Comparison of ENCODE assay signal across 22 cellular contexts in genomic region chr20:37523012-37523391, GRCh38. TPM values are rescaled to one million over a fixed set of nuclear protein-coding genes. Genes with fewer than 3 reads are reported as not detected.
A peak's percentile ranks its signal among the peaks of the same experiment; 100 is the strongest.
DNase-seq lines count a peak whose midpoint lies in the region; ATAC-seq and TF ChIP-seq lines count a peak whose summit lies in the region.
"Had no signal": no experiment of that assay in that cellular context is flagged by ENCODE, and none has a peak within 500 bp of the region (broad histone marks: within the 10 kb centered on the region; RNA-seq: fewer than 3 reads in every experiment).

No MANE protein-coding gene starts in this region.

- H3F3A ChIP-seq in neural cell (ENCODE audit: insufficient read depth, low read length, poor library complexity, severe bottlenecking), result no peaks in the 10 kb centered on the region

- CTCF ChIA-PET in MCF 10A (lab: Yijun Ruan, JAX), result interaction anchor here (1.6 kb wide), 1 partner anchor 327 kb away, joined by 5 read pairs; no protein-coding TSS in a partner anchor

- H3K4me1 Mint-ChIP-seq in MCF 10A (ENCODE audit: insufficient read depth, unreplicated experiment), result peaks cover 47% of the 10 kb centered on the region

- H3K9me2 ChIP-seq in neural cell (ENCODE audit: insufficient read depth, low read length), result no peaks in the 10 kb centered on the region

- H3K27ac ChIP-seq in breast epithelium (peak overlapping the region; percentile 25 to 66), dorsolateral prefrontal cortex (peak overlapping the region in 7 of 59 donors; percentile 12 to 59 (median 27)), neural cell (ENCODE audit: low read length) (peak overlapping the region; percentile 24), suprapubic skin (no peak overlapping the region), brain microvascular endothelial cell (no peak overlapping the region)
- H3K27ac ChIP-seq: ascending aorta, BLaER1, PC-9, thoracic aorta had no signal

- H3K27me3 ChIP-seq in breast epithelium (no peaks in the 10 kb centered on the region), dorsolateral prefrontal cortex (no peaks in the 10 kb centered on the region), neural cell (ENCODE audit: insufficient read depth, low read depth, low read length) (no peaks in the 10 kb centered on the region), suprapubic skin (no peaks in the 10 kb centered on the region), brain microvascular endothelial cell (replicated peaks) (no peaks in the 10 kb centered on the region)
- H3K27me3 ChIP-seq: ascending aorta had no signal

- in situ Hi-C loops in brain microvascular endothelial cell (cut with HindIII; ENCODE audit: low pct_ligation_motif_present, low sequenced_read_pairs), result no loop called here

- TF ChIP-seq CTCF in breast epithelium (IDR thresholded peaks at IDR 0.05), result no peak
- no peak for TF ChIP-seq CTCF in MCF 10A (IDR thresholded peaks at IDR 0.05; ENCODE audit: unreplicated experiment)
- TF ChIP-seq CTCF in dorsolateral prefrontal cortex (IDR thresholded peaks at IDR 0.05 in 54 of 56, conservative IDR thresholded peaks at IDR 0.05 in 2 of 56; ENCODE audit: low read depth in 1 of 56, partially characterized antibody in 56 of 56), result no peak
- TF ChIP-seq CTCF in neural cell (IDR thresholded peaks at IDR 0.05; ENCODE audit: poor library complexity, severe bottlenecking), result no peak
- TF ChIP-seq CTCF in suprapubic skin (IDR thresholded peaks at IDR 0.05), result no peak
- no peak for TF ChIP-seq CTCF in brain microvascular endothelial cell (IDR thresholded peaks at IDR 0.05; ENCODE audit: low read depth, low read length, missing control alignments)

- 50% methylated on average over 13 of the region's 13 CpGs for WGBS in suprapubic skin

- H2AFZ ChIP-seq in neural cell (ENCODE audit: low read depth, low read length), result no peak overlapping the region
- H2AFZ ChIP-seq: PC-9 had no signal

- no peaks in the 10 kb centered on the region for H3K9me3 Mint-ChIP-seq in MCF 10A (ENCODE audit: unreplicated experiment)

- no peaks in the 10 kb centered on the region for H3K9me3 ChIP-seq in breast epithelium
- H3K9me3 ChIP-seq in neural cell (ENCODE audit: low read length), result peaks cover 4% of the 10 kb centered on the region
- no peaks in the 10 kb centered on the region for H3K9me3 ChIP-seq in suprapubic skin
- H3K9me3 ChIP-seq: ascending aorta, thoracic aorta had no signal

- H3K4me3 ChIP-seq in breast epithelium, result peak overlapping the region in 2 of 3 donors; percentile 23 to 48
- H3K4me3 ChIP-seq in dorsolateral prefrontal cortex, result peak overlapping the region in 49 of 59 donors; percentile 12 to 100 (median 52)
- peak overlapping the region; percentile 85 for H3K4me3 ChIP-seq in neural cell (ENCODE audit: low read length)
- H3K4me3 ChIP-seq in suprapubic skin, result peak overlapping the region; percentile 8
- no peak overlapping the region for H3K4me3 ChIP-seq in brain microvascular endothelial cell (ENCODE audit: low read depth, low read length)
- H3K4me3 ChIP-seq: ascending aorta, BLaER1, GM12878, PC-9, thoracic aorta had no signal

- H3K4me1 ChIP-seq in breast epithelium, result peaks cover 9 to 12% of the 10 kb centered on the region in 2 donors
- H3K4me1 ChIP-seq in suprapubic skin, result peaks cover 76% of the 10 kb centered on the region

- no peak overlapping the region for H3K27ac Mint-ChIP-seq in MCF 10A (ENCODE audit: low read depth, unreplicated experiment)

- no peak for DNase-seq in breast epithelium (ENCODE audit: low spot score in 2 of 2)
- DNase-seq in MCF 10A (ENCODE audit: unreplicated experiment), result no peak
- no peak for DNase-seq in dorsolateral prefrontal cortex
- no peak for DNase-seq in suprapubic skin (ENCODE audit: low spot score in 2 of 2)
- DNase-seq in brain microvascular endothelial cell, result no peak
- DNase-seq in NCI-H146 (lab: John Stamatoyannopoulos, UW), result no peak
- DNase-seq: activated CD4-positive, alpha-beta T cell treated with anti-CD3 and anti-CD28 coated beads for 48 hours; activated naive CD4-positive, alpha-beta T cell; DMS 273 treated with DMSO at 0.1 percent for 48 hours; GDM1; Karpas-422; PC-9; stimulated activated CD8-positive, alpha-beta memory T cell treated with anti-CD3 and anti-CD28 coated beads, Interleukin-4, amount 100 ng/mL, for 48 hours had no signal

- no peak for ATAC-seq in HG03354 (IDR thresholded peaks at IDR 0.05; ENCODE audit: poor library complexity, severe bottlenecking, unreplicated experiment)
- ATAC-seq: GM12878 had no signal

- no peak overlapping the region for H3K4me3 Mint-ChIP-seq in MCF 10A (ENCODE audit: unreplicated experiment)

- H3K79me2 ChIP-seq in neural cell (replicated peaks; ENCODE audit: insufficient read depth, low read length), result peaks cover 83% of the 10 kb centered on the region

- no peaks in the 10 kb centered on the region for H3K27me3 Mint-ChIP-seq in MCF 10A (ENCODE audit: insufficient read depth, unreplicated experiment)

- peaks cover 6% of the 10 kb centered on the region for H4K20me1 ChIP-seq in neural cell (ENCODE audit: insufficient read depth)

- intact Hi-C loops in breast epithelium (cut with DNase I; ENCODE audit: low total_unique reads), result no loop called here
- intact Hi-C loops in MCF 10A (cut with micrococcal nuclease), result no loop called here
- intact Hi-C loops in dorsolateral prefrontal cortex (cut with DNase I), result loop anchor here in 1 of 2 donors (10.0 kb wide), 1 partner anchor 428 kb away; the partner anchor contains the start of gene RBL1

- TF ChIP-seq EP300 in neural cell (conservative IDR thresholded peaks at IDR 0.05; ENCODE audit: poor library complexity, severe bottlenecking), result no peak
- TF ChIP-seq EP300 in suprapubic skin (IDR thresholded peaks at IDR 0.05), result no peak

- no peak overlapping the region for H3K4me2 ChIP-seq in neural cell (ENCODE audit: low read length)
- H3K4me2 ChIP-seq: BLaER1, PC-9 had no signal

- peak overlapping the region; percentile 31 for H3K9ac ChIP-seq in neural cell (ENCODE audit: low read length)
- H3K9ac ChIP-seq: BLaER1 had no signal

- no peaks in the 10 kb centered on the region for H3K36me3 ChIP-seq in breast epithelium
- no peaks in the 10 kb centered on the region for H3K36me3 ChIP-seq in neural cell (ENCODE audit: insufficient read depth, low read length)
- H3K36me3 ChIP-seq in suprapubic skin, result peaks cover 4% of the 10 kb centered on the region
- peaks cover 10% of the 10 kb centered on the region for H3K36me3 ChIP-seq in brain microvascular endothelial cell (replicated peaks)

- no TSS peak for BruUV-seq in MCF 10A (replicated peaks; lab: Mats Ljungman, UMichigan)

- no peak for TF ChIP-seq POLR2A in breast epithelium (IDR thresholded peaks at IDR 0.05)
- no peak for TF ChIP-seq POLR2A in suprapubic skin (IDR thresholded peaks at IDR 0.05)

- H3K36me3 Mint-ChIP-seq in MCF 10A (ENCODE audit: insufficient read depth, unreplicated experiment), result peaks cover 61% of the 10 kb centered on the region

- TF ChIP-seq RAD21 in neural cell (conservative IDR thresholded peaks at IDR 0.05), result no peak

- POLR2A ChIA-PET in MCF 10A (lab: Yijun Ruan, JAX), result interaction anchor here (0.5 to 6.7 kb wide), 3 partner anchors 14 to 264 kb away, joined by 3 to 184 read pairs (median 7); partner anchors contain the start of gene MANBAL

TF ChIP-seq in neural cell, 6 proteins besides CTCF, POLR2A, EP300 and RAD21:
- no peak for TF ChIP-seq EZH2 (IDR thresholded peaks at IDR 0.05; ENCODE audit: borderline replicate concordance, insufficient read depth, low read length, poor library complexity, severe bottlenecking)
- no peak for TF ChIP-seq POLR2AphosphoS5 (IDR thresholded peaks at IDR 0.05)
- TF ChIP-seq SMC3 (conservative IDR thresholded peaks at IDR 0.05; ENCODE audit: poor library complexity), result no peak
- TF ChIP-seq MXI1 (conservative IDR thresholded peaks at IDR 0.05; ENCODE audit: poor library complexity, severe bottlenecking), result no peak
- no peak for TF ChIP-seq TAF1 (IDR thresholded peaks at IDR 0.05; ENCODE audit: low read depth)
- TF ChIP-seq, protein P1, sequence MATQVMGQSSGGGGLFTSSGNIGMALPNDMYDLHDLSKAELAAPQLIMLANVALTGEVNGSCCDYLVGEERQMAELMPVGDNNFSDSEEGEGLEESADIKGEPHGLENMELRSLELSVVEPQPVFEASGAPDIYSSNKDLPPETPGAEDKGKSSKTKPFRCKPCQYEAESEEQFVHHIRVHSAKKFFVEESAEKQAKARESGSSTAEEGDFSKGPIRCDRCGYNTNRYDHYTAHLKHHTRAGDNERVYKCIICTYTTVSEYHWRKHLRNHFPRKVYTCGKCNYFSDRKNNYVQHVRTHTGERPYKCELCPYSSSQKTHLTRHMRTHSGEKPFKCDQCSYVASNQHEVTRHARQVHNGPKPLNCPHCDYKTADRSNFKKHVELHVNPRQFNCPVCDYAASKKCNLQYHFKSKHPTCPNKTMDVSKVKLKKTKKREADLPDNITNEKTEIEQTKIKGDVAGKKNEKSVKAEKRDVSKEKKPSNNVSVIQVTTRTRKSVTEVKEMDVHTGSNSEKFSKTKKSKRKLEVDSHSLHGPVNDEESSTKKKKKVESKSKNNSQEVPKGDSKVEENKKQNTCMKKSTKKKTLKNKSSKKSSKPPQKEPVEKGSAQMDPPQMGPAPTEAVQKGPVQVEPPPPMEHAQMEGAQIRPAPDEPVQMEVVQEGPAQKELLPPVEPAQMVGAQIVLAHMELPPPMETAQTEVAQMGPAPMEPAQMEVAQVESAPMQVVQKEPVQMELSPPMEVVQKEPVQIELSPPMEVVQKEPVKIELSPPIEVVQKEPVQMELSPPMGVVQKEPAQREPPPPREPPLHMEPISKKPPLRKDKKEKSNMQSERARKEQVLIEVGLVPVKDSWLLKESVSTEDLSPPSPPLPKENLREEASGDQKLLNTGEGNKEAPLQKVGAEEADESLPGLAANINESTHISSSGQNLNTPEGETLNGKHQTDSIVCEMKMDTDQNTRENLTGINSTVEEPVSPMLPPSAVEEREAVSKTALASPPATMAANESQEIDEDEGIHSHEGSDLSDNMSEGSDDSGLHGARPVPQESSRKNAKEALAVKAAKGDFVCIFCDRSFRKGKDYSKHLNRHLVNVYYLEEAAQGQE (IDR thresholded peaks at IDR 0.05; ENCODE audit: borderline replicate concordance), result no peak

RNA-seq across cellular contexts. Expression of gene NNAT, which starts 2.0 kb away (rescaled TPM):
- total RNA-seq in breast epithelium (10 to 100 TPM in 1 of 3 donors, 1 to 10 TPM in 2; 3.9 to 82.1 (median 9.7) TPM), MCF 10A (2022) (not detected in 2 replicates), dorsolateral prefrontal cortex (100 to 1,000 TPM in 2 of 120 experiments, 10 to 100 TPM in 118; 15.0 to 105 (median 49.6) TPM), suprapubic skin (10 to 100 TPM in 1 of 4 donors, 1 to 10 TPM in 3; 3.0 to 15.2 (median 6.2) TPM)
- 996 and 1,180 TPM in 2 replicates for polyA plus RNA-seq in neural cell
- 462 and 477 TPM in 2 replicates for polyA minus RNA-seq in neural cell
- total RNA-seq: A172, ascending aorta, GM12878, mononuclear cell, osteoblast, PC-9 had no signal

RNA-seq across cellular contexts. Expression of gene BLCAP, which starts 4.7 kb away (rescaled TPM):
- total RNA-seq in breast epithelium (10 to 100 TPM; 62.9 to 81.8 (median 63.2) TPM), MCF 10A (2022) (88.5 and 105 TPM in 2 replicates), dorsolateral prefrontal cortex (100 to 1,000 TPM in 118 of 120 experiments, 10 to 100 TPM in 2; 82.4 to 206 (median 151) TPM), suprapubic skin (100 to 1,000 TPM; 126 to 198 (median 136) TPM)
- 344 and 359 TPM in 2 replicates for polyA plus RNA-seq in neural cell
- polyA minus RNA-seq in neural cell, result 228 and 231 TPM in 2 replicates

Comparison
In these comparisons a context has a peak if more than half of its experiments do, and no peak if none do; other contexts are left out.
1. H3K27ac ChIP-seq: peak in breast epithelium (2 of 2) and neural cell (single experiment); none in suprapubic skin (single experiment) and brain microvascular endothelial cell (single experiment).